Comparison of ENCODE assay signal across 1 cellular context in the genomic region with DNA sequence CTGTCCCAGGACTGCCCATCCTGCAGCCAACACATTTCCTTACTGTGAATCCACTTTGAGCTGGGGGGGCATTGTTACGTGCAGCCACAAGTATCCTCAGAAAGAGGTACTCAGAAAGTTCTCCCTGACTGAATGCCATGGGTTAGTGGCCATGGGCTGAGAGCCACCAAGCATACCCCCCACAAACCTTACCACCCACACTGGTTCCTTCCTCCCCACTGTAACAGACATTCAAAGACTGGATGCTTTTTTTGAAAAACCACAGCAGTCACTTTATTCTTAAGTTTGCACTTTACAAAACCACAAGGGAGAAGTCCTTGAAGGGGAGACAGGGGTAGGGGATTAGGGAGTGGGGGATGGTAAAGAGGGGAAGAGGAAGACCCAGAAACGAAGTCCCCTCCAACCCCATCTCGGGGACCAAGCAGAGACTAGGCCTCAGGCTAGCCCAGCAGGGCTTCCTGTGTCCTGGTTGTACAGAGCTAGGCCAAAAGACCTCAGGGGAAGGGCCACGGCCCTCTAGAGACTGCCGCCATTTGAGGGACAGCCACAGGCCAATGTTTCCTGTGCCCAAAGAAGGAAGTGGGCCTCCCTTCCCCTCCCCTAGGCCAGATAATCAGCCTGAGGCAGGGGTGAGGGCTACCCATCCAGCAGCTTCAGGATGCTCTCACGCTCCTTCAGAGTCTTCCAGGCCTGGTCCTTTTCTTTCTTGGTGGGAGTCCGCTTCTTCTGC.
TF ChIP-seq lines count a peak whose summit lies in the region.

No MANE protein-coding gene starts in this region.

TF ChIP-seq in GM23338, 12 proteins besides CTCF, POLR2A, EP300 and RAD21 (continued from another document):
- TF ChIP-seq, protein P1, sequence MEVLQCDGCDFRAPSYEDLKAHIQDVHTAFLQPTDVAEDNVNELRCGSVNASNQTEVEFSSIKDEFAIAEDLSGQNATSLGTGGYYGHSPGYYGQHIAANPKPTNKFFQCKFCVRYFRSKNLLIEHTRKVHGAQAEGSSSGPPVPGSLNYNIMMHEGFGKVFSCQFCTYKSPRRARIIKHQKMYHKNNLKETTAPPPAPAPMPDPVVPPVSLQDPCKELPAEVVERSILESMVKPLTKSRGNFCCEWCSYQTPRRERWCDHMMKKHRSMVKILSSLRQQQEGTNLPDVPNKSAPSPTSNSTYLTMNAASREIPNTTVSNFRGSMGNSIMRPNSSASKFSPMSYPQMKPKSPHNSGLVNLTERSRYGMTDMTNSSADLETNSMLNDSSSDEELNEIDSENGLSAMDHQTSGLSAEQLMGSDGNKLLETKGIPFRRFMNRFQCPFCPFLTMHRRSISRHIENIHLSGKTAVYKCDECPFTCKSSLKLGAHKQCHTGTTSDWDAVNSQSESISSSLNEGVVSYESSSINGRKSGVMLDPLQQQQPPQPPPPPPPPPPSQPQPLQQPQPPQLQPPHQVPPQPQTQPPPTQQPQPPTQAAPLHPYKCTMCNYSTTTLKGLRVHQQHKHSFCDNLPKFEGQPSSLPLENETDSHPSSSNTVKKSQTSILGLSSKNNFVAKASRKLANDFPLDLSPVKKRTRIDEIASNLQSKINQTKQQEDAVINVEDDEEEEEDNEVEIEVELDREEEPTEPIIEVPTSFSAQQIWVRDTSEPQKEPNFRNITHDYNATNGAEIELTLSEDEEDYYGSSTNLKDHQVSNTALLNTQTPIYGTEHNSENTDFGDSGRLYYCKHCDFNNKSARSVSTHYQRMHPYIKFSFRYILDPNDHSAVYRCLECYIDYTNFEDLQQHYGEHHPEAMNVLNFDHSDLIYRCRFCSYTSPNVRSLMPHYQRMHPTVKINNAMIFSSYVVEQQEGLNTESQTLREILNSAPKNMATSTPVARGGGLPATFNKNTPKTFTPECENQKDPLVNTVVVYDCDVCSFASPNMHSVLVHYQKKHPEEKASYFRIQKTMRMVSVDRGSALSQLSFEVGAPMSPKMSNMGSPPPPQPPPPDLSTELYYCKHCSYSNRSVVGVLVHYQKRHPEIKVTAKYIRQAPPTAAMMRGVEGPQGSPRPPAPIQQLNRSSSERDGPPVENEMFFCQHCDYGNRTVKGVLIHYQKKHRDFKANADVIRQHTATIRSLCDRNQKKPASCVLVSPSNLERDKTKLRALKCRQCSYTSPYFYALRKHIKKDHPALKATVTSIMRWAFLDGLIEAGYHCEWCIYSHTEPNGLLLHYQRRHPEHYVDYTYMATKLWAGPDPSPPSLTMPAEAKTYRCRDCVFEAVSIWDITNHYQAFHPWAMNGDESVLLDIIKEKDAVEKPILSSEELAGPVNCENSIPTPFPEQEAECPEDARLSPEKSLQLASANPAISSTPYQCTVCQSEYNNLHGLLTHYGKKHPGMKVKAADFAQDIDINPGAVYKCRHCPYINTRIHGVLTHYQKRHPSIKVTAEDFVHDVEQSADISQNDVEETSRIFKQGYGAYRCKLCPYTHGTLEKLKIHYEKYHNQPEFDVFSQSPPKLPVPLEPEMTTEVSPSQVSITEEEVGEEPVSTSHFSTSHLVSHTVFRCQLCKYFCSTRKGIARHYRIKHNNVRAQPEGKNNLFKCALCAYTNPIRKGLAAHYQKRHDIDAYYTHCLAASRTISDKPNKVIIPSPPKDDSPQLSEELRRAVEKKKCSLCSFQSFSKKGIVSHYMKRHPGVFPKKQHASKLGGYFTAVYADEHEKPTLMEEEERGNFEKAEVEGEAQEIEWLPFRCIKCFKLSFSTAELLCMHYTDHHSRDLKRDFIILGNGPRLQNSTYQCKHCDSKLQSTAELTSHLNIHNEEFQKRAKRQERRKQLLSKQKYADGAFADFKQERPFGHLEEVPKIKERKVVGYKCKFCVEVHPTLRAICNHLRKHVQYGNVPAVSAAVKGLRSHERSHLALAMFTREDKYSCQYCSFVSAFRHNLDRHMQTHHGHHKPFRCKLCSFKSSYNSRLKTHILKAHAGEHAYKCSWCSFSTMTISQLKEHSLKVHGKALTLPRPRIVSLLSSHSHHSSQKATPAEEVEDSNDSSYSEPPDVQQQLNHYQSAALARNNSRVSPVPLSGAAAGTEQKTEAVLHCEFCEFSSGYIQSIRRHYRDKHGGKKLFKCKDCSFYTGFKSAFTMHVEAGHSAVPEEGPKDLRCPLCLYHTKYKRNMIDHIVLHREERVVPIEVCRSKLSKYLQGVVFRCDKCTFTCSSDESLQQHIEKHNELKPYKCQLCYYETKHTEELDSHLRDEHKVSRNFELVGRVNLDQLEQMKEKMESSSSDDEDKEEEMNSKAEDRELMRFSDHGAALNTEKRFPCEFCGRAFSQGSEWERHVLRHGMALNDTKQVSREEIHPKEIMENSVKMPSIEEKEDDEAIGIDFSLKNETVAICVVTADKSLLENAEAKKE (CRISPR knock-in tag; IDR thresholded peaks at IDR 0.05): no peak
- TF ChIP-seq, protein P2, sequence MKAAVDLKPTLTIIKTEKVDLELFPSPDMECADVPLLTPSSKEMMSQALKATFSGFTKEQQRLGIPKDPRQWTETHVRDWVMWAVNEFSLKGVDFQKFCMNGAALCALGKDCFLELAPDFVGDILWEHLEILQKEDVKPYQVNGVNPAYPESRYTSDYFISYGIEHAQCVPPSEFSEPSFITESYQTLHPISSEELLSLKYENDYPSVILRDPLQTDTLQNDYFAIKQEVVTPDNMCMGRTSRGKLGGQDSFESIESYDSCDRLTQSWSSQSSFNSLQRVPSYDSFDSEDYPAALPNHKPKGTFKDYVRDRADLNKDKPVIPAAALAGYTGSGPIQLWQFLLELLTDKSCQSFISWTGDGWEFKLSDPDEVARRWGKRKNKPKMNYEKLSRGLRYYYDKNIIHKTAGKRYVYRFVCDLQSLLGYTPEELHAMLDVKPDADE (IDR thresholded peaks at IDR 0.05): no peak
- TF ChIP-seq JUNB (IDR thresholded peaks at IDR 0.05; ENCODE audit: unreplicated experiment): no peak
- TF ChIP-seq EZH2phosphoT487 (IDR thresholded peaks at IDR 0.05; ENCODE audit: unreplicated experiment): no peak
- no peak for TF ChIP-seq POLR2AphosphoS5 (IDR thresholded peaks at IDR 0.05; ENCODE audit: low read depth)
- TF ChIP-seq ZNF114 (CRISPR knock-in tag; IDR thresholded peaks at IDR 0.05): no peak
- TF ChIP-seq NANOG (IDR thresholded peaks at IDR 0.05; ENCODE audit: borderline replicate concordance): no peak
- no peak for TF ChIP-seq STAT1 (IDR thresholded peaks at IDR 0.05; ENCODE audit: unreplicated experiment)
- no peak for TF ChIP-seq EZH2 (IDR thresholded peaks at IDR 0.05; ENCODE audit: low read depth, unreplicated experiment)
- TF ChIP-seq ZNF331 (CRISPR knock-in tag; IDR thresholded peaks at IDR 0.05; ENCODE audit: low read depth): no peak
- no peak for TF ChIP-seq CREB1 (CRISPR knock-in tag; IDR thresholded peaks at IDR 0.05; ENCODE audit: low read depth)
TF ChIP-seq in GM23338: peak in this region for 0.
